ENCODE assay signal across 15 cellular contexts in genomic region chr3:43192028-43192427, GRCh38.
"Had no signal": no experiment of that assay in that cellular context is flagged by ENCODE, and none has a peak within 500 bp of the region (broad histone marks: within the 10 kb centered on the region; RNA-seq: fewer than 3 reads in every experiment).

No MANE protein-coding gene starts in this region.

- H3K36me3 ChIP-seq: tibial nerve, vagina had no signal

- H3K4me3 ChIP-seq: tibial nerve, vagina had no signal

- H3K9ac ChIP-seq: parathyroid adenoma had no signal

- H3K4me3 Mint-ChIP-seq: brain, endodermal cell had no signal

- H3K27ac ChIP-seq: parathyroid adenoma, tibial nerve had no signal

- H3K4me1 ChIP-seq: parathyroid adenoma, tibial nerve, vagina had no signal

- H3K9me3 ChIP-seq: tibial nerve, vagina had no signal

- ATAC-seq: activated CD4-positive, CD25-positive, alpha-beta regulatory T cell treated with anti-CD3 and anti-CD28 coated beads, Interleukin-2, amount 50 U/mL, for 24 hours had no signal

- H3K27ac Mint-ChIP-seq: brain, endodermal cell had no signal

- H3K9me3 Mint-ChIP-seq: endodermal cell had no signal

- H3K79me2 ChIP-seq: parathyroid adenoma had no signal

- H3K36me3 Mint-ChIP-seq: brain had no signal

- DNase-seq: activated CD4-positive, alpha-beta T cell treated with anti-CD3 and anti-CD28 coated beads, Interleukin-2, amount 50 U/mL, for 48 hours; activated CD8-positive, alpha-beta memory T cell treated with anti-CD3 and anti-CD28 coated beads, Interleukin-2, amount 50 U/mL, for 48 hours; activated naive CD4-positive, alpha-beta T cell; amygdala; cerebellar nuclear complex; endodermal cell; hippocampal formation; kidney glomerular epithelial cell; stimulated activated CD4-positive, alpha-beta T cell treated with anti-CD3 and anti-CD28 coated beads, Interleukin-4, amount 100 ng/mL, for 1 hour; T-helper 2 cell had no signal

- H2AFZ ChIP-seq: parathyroid adenoma had no signal

- H3K27me3 ChIP-seq: tibial nerve, vagina had no signal
